In genomic region chrY:12701181-12701695, GRCh38 we compare ENCODE assay signal across 20 cellular contexts. TPM values are rescaled to one million over a fixed set of nuclear protein-coding genes. Genes with fewer than 3 reads are reported as not detected.
A peak's percentile ranks its signal among the peaks of the same experiment; 100 is the strongest.
DNase-seq lines count a peak whose midpoint lies in the region; ATAC-seq, FAIRE-seq and TF ChIP-seq lines count a peak whose summit lies in the region.
"Had no signal": no experiment of that assay in that cellular context is flagged by ENCODE, and none has a peak within 500 bp of the region (broad histone marks: within the 10 kb centered on the region; RNA-seq: fewer than 3 reads in every experiment).

TSS of gene USP9Y (plus strand) at chrY:12701231. CDS start at chrY:12709448, 8,217 bp downstream.

- no peak for TF ChIP-seq CTCF in HepG2 (CRISPR knock-in tag; IDR thresholded peaks at IDR 0.05)
- TF ChIP-seq CTCF in right lobe of liver (IDR thresholded peaks at IDR 0.05), result no peak
- TF ChIP-seq CTCF in WTC11 (IDR thresholded peaks at IDR 0.05), result no peak
- no peak for TF ChIP-seq CTCF in A673 (conservative IDR thresholded peaks at IDR 0.05; ENCODE audit: low read depth, low read length)

- POLR2A ChIA-PET in HepG2 (lab: Yijun Ruan, JAX), result no interaction called here
- POLR2A ChIA-PET in WTC11 (lab: Charles Lee), result no interaction called here
- POLR2A ChIA-PET in A673 (lab: Charles Lee; ENCODE audit: low non-redundant PET), result no interaction called here

- 92% methylated on average over 1 of the region's 1 CpG for WGBS in HepG2 (ENCODE audit: low lambda C conversion rate)
- no CpG with 5 or more reads among the region's 1 CpG for WGBS in right lobe of liver (ENCODE audit: insufficient coverage, low coverage, low lambda C conversion rate, missing lambda C conversion rate)

- TF ChIP-seq POLR2A in HepG2 (IDR thresholded peaks at IDR 0.05; ENCODE audit: insufficient read depth in 1 of 2, low read depth in 2 of 2, low read length in 2 of 2), result no peak
- TF ChIP-seq POLR2A in right lobe of liver (IDR thresholded peaks at IDR 0.05), result no peak

- peak within 1 kb of the TSS; percentile 65 for H3K27ac Mint-ChIP-seq in WTC11
- H3K27ac Mint-ChIP-seq: brain, type B pancreatic cell had no signal

- H3K9ac ChIP-seq in HepG2 (ENCODE audit: insufficient read depth, low read depth, low read length), result 0 out of 2 replicates have a peak within 1 kb of the TSS, but pooled peaks have one; percentile 29
- H3K9ac ChIP-seq in iPS-20b (ENCODE audit: low read depth, low read length), result peak within 1 kb of the TSS; percentile 72
- H3K9ac ChIP-seq: SK-N-SH had no signal

- no peak for ATAC-seq in HepG2
- no peak for ATAC-seq in right lobe of liver
- ATAC-seq in WTC11, result no peak
- ATAC-seq: psoas muscle had no signal

- TF ChIP-seq EP300 in HepG2 (IDR thresholded peaks at IDR 0.05; ENCODE audit: low read depth in 2 of 2, low read length in 2 of 2) (no peak), HepG2 (CRISPR knock-in tag; IDR thresholded peaks at IDR 0.05; ENCODE audit: borderline replicate concordance) (no peak)

- no peaks in the 10 kb centered on the region for H3K27me3 Mint-ChIP-seq in WTC11 (ENCODE audit: low read depth)
- H3K27me3 Mint-ChIP-seq: brain; CD4-positive, CD25-positive, alpha-beta regulatory T cell; type B pancreatic cell had no signal

- H3K27me3 ChIP-seq in HepG2 (ENCODE audit: control insufficient read depth in 1 of 2, insufficient read depth in 2 of 2, low read length in 2 of 2), result no peaks in the 10 kb centered on the region
- no peaks in the 10 kb centered on the region for H3K27me3 ChIP-seq in right lobe of liver
- H3K27me3 ChIP-seq in iPS-20b (ENCODE audit: insufficient read depth, low read length), result no peaks in the 10 kb centered on the region
- no peaks in the 10 kb centered on the region for H3K27me3 ChIP-seq in A673 (replicated peaks; ENCODE audit: insufficient read depth, low read depth, low read length, poor library complexity)

- H3K36me3 ChIP-seq in HepG2 (replicated peaks in 1 of 2; ENCODE audit: control insufficient read depth in 1 of 2, insufficient read depth in 2 of 2, low read length in 2 of 2) (peaks cover 0 to 1% of the 10 kb centered on the region in 2 experiments; a peak in 1 of 5 replicates), right lobe of liver (no peaks in the 10 kb centered on the region), iPS-20b (ENCODE audit: insufficient read depth, low read depth, low read length) (peaks cover 31% of the 10 kb centered on the region), A673 (ENCODE audit: insufficient read depth, low read length, poor library complexity, severe bottlenecking) (no peaks in the 10 kb centered on the region)

- H3K4me1 ChIP-seq in HepG2 (ENCODE audit: insufficient read depth, low read length), result peaks cover 81% of the 10 kb centered on the region
- H3K4me1 ChIP-seq in right lobe of liver, result no peaks in the 10 kb centered on the region
- H3K4me1 ChIP-seq in iPS-20b (ENCODE audit: insufficient read depth, low read length), result peaks cover 16% of the 10 kb centered on the region
- H3K4me1 ChIP-seq in A673 (ENCODE audit: insufficient read depth, low read length, poor library complexity, severe bottlenecking), result no peaks in the 10 kb centered on the region
- H3K4me1 ChIP-seq: psoas muscle had no signal

- peaks cover 35% of the 10 kb centered on the region for H3K4me1 Mint-ChIP-seq in WTC11
- H3K4me1 Mint-ChIP-seq: brain had no signal

- no peaks in the 10 kb centered on the region for H3K9me3 ChIP-seq in HepG2 (ENCODE audit: low read length)
- no peaks in the 10 kb centered on the region for H3K9me3 ChIP-seq in right lobe of liver
- no peaks in the 10 kb centered on the region; the same call in 1 of the 2 replicates for H3K9me3 ChIP-seq in iPS-20b (ENCODE audit: insufficient read depth, low read depth, low read length)
- H3K9me3 ChIP-seq in A673 (ENCODE audit: low read depth, low read length, poor library complexity, severe bottlenecking), result no peaks in the 10 kb centered on the region
- H3K9me3 ChIP-seq: psoas muscle, SK-N-SH had no signal

- peaks cover 75% of the 10 kb centered on the region for H3K36me3 Mint-ChIP-seq in WTC11
- H3K36me3 Mint-ChIP-seq: brain; CD4-positive, CD25-positive, alpha-beta regulatory T cell; type B pancreatic cell had no signal

- DNase-seq in HepG2 (ENCODE audit: low spot score) (no peak), right lobe of liver (no peak), WTC11 (ENCODE audit: low spot score) (no peak), A673 (ENCODE audit: low spot score) (no peak), dermis blood vessel endothelial cell (no peak), amygdala (lab: John Stamatoyannopoulos, UW) (no peak), COLO668 (lab: John Stamatoyannopoulos, UW; ENCODE audit: unreplicated experiment) (no peak)
- DNase-seq: activated T-cell treated with anti-CD3 and anti-CD28 coated beads, Interleukin-2, amount 50 U/mL, for 48 hours; CD4-positive, CD25-positive, alpha-beta regulatory T cell; effector memory CD4-positive, alpha-beta T cell; foreskin melanocyte; GDM1; psoas muscle; SK-N-SH; stimulated activated CD4-positive, alpha-beta T cell treated with anti-CD3 and anti-CD28 coated beads, Interleukin-2, amount 100 ng/mL, for 24 hours had no signal

- H3K27ac ChIP-seq in HepG2 (ENCODE audit: extremely low read length, insufficient read depth, low read length) (peak within 1 kb of the TSS; percentile 81), right lobe of liver (no peak within 1 kb of the TSS), iPS-20b (ENCODE audit: low read length) (peak within 1 kb of the TSS; percentile 94), A673 (ENCODE audit: low read depth, low read length, poor library complexity, severe bottlenecking) (no peak within 1 kb of the TSS)
- H3K27ac ChIP-seq: psoas muscle, VCaP had no signal

- peaks cover 42% of the 10 kb centered on the region for H3K9me3 Mint-ChIP-seq in WTC11
- H3K9me3 Mint-ChIP-seq: type B pancreatic cell had no signal

- no peak for TF ChIP-seq RAD21 in HepG2 (CRISPR knock-in tag; IDR thresholded peaks at IDR 0.05)

- BruUV-seq in HepG2 (replicated peaks; lab: Mats Ljungman, UMichigan), result no TSS peak
- BruUV-seq in A673 (replicated peaks; lab: Mats Ljungman, UMichigan), result no TSS peak

- in situ Hi-C loops in HepG2 (cut with HindIII; ENCODE audit: extremely low pct_ligation_motif_present, low pct_unique_long_range_greater_than_20kb), result no loop called here

- peak within 1 kb of the TSS; percentile 47 for H3K4me2 ChIP-seq in HepG2 (ENCODE audit: low read depth, low read length)
- H3K4me2 ChIP-seq: SK-N-SH had no signal

- H3K4me3 Mint-ChIP-seq in WTC11, result no peak within 1 kb of the TSS
- H3K4me3 Mint-ChIP-seq: brain; CD4-positive, CD25-positive, alpha-beta regulatory T cell; type B pancreatic cell had no signal

- FAIRE-seq in HepG2 (lab: Jason Lieb, UNC), result no peak
- FAIRE-seq: islet of Langerhans had no signal

- peak within 1 kb of the TSS in 1 of 3 experiments; percentile 3; a peak in 1 of 6 replicates for H3K4me3 ChIP-seq in HepG2 (replicated peaks in 1 of 3; ENCODE audit: insufficient read depth in 1 of 3, low read depth in 2 of 3, low read length in 3 of 3)
- no peak within 1 kb of the TSS for H3K4me3 ChIP-seq in right lobe of liver
- H3K4me3 ChIP-seq in iPS-20b (ENCODE audit: low read length), result peak within 1 kb of the TSS; percentile 48; the same call in 1 of the 2 replicates
- H3K4me3 ChIP-seq in A673 (ENCODE audit: low read depth, low read length, poor library complexity, severe bottlenecking), result no peak within 1 kb of the TSS
- H3K4me3 ChIP-seq: psoas muscle had no signal

- peaks cover 4% of the 10 kb centered on the region for H3K79me2 ChIP-seq in HepG2 (ENCODE audit: insufficient read depth, low read length)

- H2AFZ ChIP-seq in HepG2 (ENCODE audit: low read length), result no peak within 1 kb of the TSS

- intact Hi-C loops in HepG2 (cut with micrococcal nuclease; ENCODE audit: unreplicated experiment) (loop anchor here (5.0 kb wide), 1 partner anchor 39 kb away; no protein-coding TSS in a partner anchor), right lobe of liver (cut with DNase I) (no loop called here), A673 (cut with micrococcal nuclease; ENCODE audit: unreplicated experiment) (no loop called here)

- CTCF ChIA-PET in HepG2 (lab: Yijun Ruan, JAX; ENCODE audit: low intra/inter-chr PET ratio, low total read pairs) (no interaction called here), WTC11 (lab: Charles Lee) (no interaction called here), A673 (lab: Charles Lee) (no interaction called here)

- no peaks in the 10 kb centered on the region for H4K20me1 ChIP-seq in HepG2 (ENCODE audit: insufficient read depth, low read length)

TF ChIP-seq in HepG2, 621 proteins besides CTCF, POLR2A, EP300 and RAD21 (continues in another document):
- no peak for TF ChIP-seq TRIM24 (CRISPR knock-in tag; IDR thresholded peaks at IDR 0.05)

TF ChIP-seq in WTC11, 78 proteins besides CTCF, POLR2A, EP300 and RAD21 (continues in another document):
- TF ChIP-seq NR2C2 (CRISPR knock-in tag; IDR thresholded peaks at IDR 0.05) (no peak), JUN (CRISPR knock-in tag; IDR thresholded peaks at IDR 0.05) (no peak)

RNA-seq across cellular contexts. Expression of gene USP9Y, which starts in this region (rescaled TPM):
- total RNA-seq in HepG2 (2016; rRNA removed; fragmentation: Illumina TruSeq; extraction: Trizol) (14.6 and 17.7 TPM in 2 replicates), right lobe of liver (1 to 10 TPM in 1 of 6 experiments, not detected in 5; 4.5 TPM), WTC11 (2021) (28.5 to 29.1 TPM (median 29.0 TPM) in 3 replicates), A673 (2021) (not detected in 2 replicates), dermis blood vessel endothelial cell (under 0.01 and 25.9 TPM in 2 replicates)
- total RNA-seq in HepG2 (2016; cell fraction: cytosol; rRNA removed; fragmentation: Illumina TruSeq; extraction: Trizol; ENCODE audit: low read depth), result 8.5 and 9.0 TPM in 2 replicates
- 13.6 and 15.6 TPM in 2 replicates for total RNA-seq in HepG2 (2016; cell fraction: insoluble cytoplasmic fraction; rRNA removed; fragmentation: Illumina TruSeq; extraction: Trizol)
- total RNA-seq in HepG2 (2016; cell fraction: membrane; rRNA removed; fragmentation: Illumina TruSeq; extraction: Trizol), result 5.2 and 6.4 TPM in 2 replicates
- 27.2 and 27.3 TPM in 2 replicates for total RNA-seq in HepG2 (2016; cell fraction: nucleus; rRNA removed; fragmentation: Illumina TruSeq; extraction: Trizol)
- polyA plus RNA-seq in HepG2 (2011; rRNA removed), result 37.0 and 41.9 TPM in 2 replicates
- 11.1 and 15.5 TPM in 2 replicates for polyA plus RNA-seq in HepG2 (2011; cell fraction: cytosol; rRNA removed)
- 63.9 and 65.1 TPM in 2 replicates for polyA plus RNA-seq in HepG2 (2011; cell fraction: nucleus; rRNA removed)
- polyA plus RNA-seq in HepG2 (2012), result 14.6 and 17.9 TPM in 2 replicates
- 0.69 and 0.88 TPM in 2 replicates for polyA plus RNA-seq in HepG2 (2016; cell fraction: cytosol; fragmentation: Illumina TruSeq; extraction: Trizol; ENCODE audit: low read depth)
- polyA plus RNA-seq in HepG2 (2016; cell fraction: insoluble cytoplasmic fraction; fragmentation: Illumina TruSeq; extraction: Trizol; ENCODE audit: low read depth), result 10.8 and 13.5 TPM in 2 replicates
- polyA plus RNA-seq in HepG2 (2016; cell fraction: membrane; fragmentation: Illumina TruSeq; extraction: Trizol; ENCODE audit: low read depth), result 0.93 and 1.7 TPM in 2 replicates
- polyA plus RNA-seq in HepG2 (2016; cell fraction: nucleus; fragmentation: Illumina TruSeq; extraction: Trizol; ENCODE audit: insufficient read depth, low read depth), result 35.2 and 43.3 TPM in 2 replicates
- polyA minus RNA-seq in HepG2 (2011; rRNA and poly(A)+ RNA removed; ENCODE audit: low replicate concordance), result 0.07 and 25.0 TPM in 2 replicates
- 14.4 and 15.1 TPM in 2 replicates for polyA minus RNA-seq in HepG2 (2011; cell fraction: cytosol; rRNA and poly(A)+ RNA removed)
- polyA minus RNA-seq in HepG2 (2011; cell fraction: nucleus; rRNA and poly(A)+ RNA removed), result 110 and 112 TPM in 2 replicates
- total RNA-seq: CD4-positive, CD25-positive, alpha-beta regulatory T cell; psoas muscle had no signal
- polyA plus RNA-seq: SK-N-SH had no signal

Comparison
In these comparisons a context has a peak if more than half of its experiments do, and no peak if none do; other contexts are left out.
1. H3K27ac ChIP-seq: peak in HepG2 (single experiment) and iPS-20b (single experiment); none in right lobe of liver (0 of 3) and A673 (single experiment).